ENCODE assay signal across 11 cellular contexts in the genomic region with DNA sequence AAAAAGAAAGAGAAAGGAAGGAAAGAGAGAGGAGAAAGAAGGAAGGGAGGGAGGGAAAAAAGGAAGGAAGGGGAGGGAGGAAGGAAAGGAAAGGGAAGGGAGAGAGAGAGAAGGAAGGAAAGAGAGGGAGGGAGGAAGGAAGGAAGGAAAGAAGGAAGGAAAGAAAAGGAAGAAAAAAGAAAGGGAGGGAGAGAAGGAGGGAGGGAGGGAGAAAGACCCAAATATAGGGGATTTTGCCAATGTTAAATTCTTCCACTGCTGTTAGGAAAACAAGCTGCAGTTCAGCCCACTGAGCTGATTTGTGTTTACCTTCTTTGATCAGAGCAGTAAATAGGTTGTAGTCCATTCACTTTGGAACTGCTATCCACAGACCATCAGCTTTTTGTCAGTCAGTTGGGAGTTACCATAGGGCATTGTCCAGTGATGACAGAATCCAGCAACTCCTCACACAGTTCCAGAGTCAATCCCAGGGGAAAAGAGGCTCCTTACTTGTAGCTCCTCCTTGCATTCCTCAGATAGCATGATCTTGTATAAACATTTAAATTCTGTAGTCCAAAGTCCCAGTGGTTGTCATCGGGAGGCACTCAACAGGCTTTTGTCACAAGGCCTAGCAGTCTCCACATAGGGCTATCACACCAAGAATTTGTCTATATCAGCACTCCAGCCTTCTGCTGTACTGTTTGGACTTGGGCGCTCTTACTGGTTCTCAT. TPM values are rescaled to one million over a fixed set of nuclear protein-coding genes. Genes with fewer than 3 reads are reported as not detected.
DNase-seq lines count a peak whose midpoint lies in the region; ATAC-seq and TF ChIP-seq lines count a peak whose summit lies in the region.
"Had no signal": no experiment of that assay in that cellular context is flagged by ENCODE, and none has a peak within 500 bp of the region (broad histone marks: within the 10 kb centered on the region; RNA-seq: fewer than 3 reads in every experiment).

No MANE protein-coding gene starts in this region.

- H3K27me3 ChIP-seq in right lobe of liver (no peaks in the 10 kb centered on the region), tibial artery (no peaks in the 10 kb centered on the region)

- 57% methylated on average over 2 of the region's 2 CpGs for WGBS in right lobe of liver (ENCODE audit: insufficient coverage, low coverage, low lambda C conversion rate, missing lambda C conversion rate)

- no peak for TF ChIP-seq POLR2A in right lobe of liver (IDR thresholded peaks at IDR 0.05)

- intact Hi-C loops in right lobe of liver (cut with DNase I) (no loop called here), tibial artery (cut with DNase I; ENCODE audit: low total_unique reads) (no loop called here)

- DNase-seq in HS-27A (ENCODE audit: low read depth) (peak; percentile 59), coronary artery (ENCODE audit: low spot score) (no peak), right lobe of liver (no peak), tibial artery (no peak), activated gamma-delta T cell (lab: John Stamatoyannopoulos, UW) (no peak)
- DNase-seq: GDM1 had no signal

- H3K27ac ChIP-seq in coronary artery (peak overlapping the region; percentile 26 to 70), right lobe of liver (peak overlapping the region in 1 of 3 donors; percentile 27), tibial artery (peak overlapping the region; percentile 57 to 65)

- TF ChIP-seq CTCF in coronary artery (IDR thresholded peaks at IDR 0.05) (no peak), right lobe of liver (IDR thresholded peaks at IDR 0.05) (no peak), tibial artery (IDR thresholded peaks at IDR 0.05) (no peak)

- H3K9me3 ChIP-seq in right lobe of liver (no peaks in the 10 kb centered on the region), tibial artery (no peaks in the 10 kb centered on the region)

- H3K4me3 ChIP-seq in coronary artery (no peak overlapping the region), right lobe of liver (no peak overlapping the region), tibial artery (no peak overlapping the region)

- H3K36me3 ChIP-seq in right lobe of liver (peaks cover 0 to 48% (median 11%) of the 10 kb centered on the region in 4 donors), tibial artery (peaks cover 51 to 76% (median 74%) of the 10 kb centered on the region in 3 donors)

- ATAC-seq in right lobe of liver (peak; percentile 53 to 91 (median 86)), HG02840 (IDR thresholded peaks at IDR 0.05; ENCODE audit: low FRiP score, unreplicated experiment) (no peak), GM19351 (IDR thresholded peaks at IDR 0.05; ENCODE audit: unreplicated experiment) (no peak)
- ATAC-seq: activated CD4-positive, CD25-positive, alpha-beta regulatory T cell treated with anti-CD3 and anti-CD28 coated beads, Interleukin-2, amount 50 U/mL, for 24 hours; esophagus mucosa; natural killer cell treated with Interleukin-12 subunit alpha and Interleukin-12 subunit beta and Interleukin-15 and Interleukin-18, amount 100 ng/mL, for 72 hours had no signal

- H3K4me1 ChIP-seq in right lobe of liver (peaks cover 0 to 10% (median 0%) of the 10 kb centered on the region in 4 donors), tibial artery (peaks cover 0 to 18% (median 10%) of the 10 kb centered on the region in 4 donors)

RNA-seq across cellular contexts. Expression of gene PPP1R8, which starts 13.5 kb away (rescaled TPM):
- 10 to 100 TPM; 12.4 to 18.6 (median 13.0) TPM for total RNA-seq in right lobe of liver

RNA-seq across cellular contexts. Expression of gene STX12, which starts 44.1 kb away (rescaled TPM):
- total RNA-seq in right lobe of liver: 10 to 100 TPM; 15.2 to 32.7 (median 19.5) TPM

RNA-seq across cellular contexts. Expression of gene THEMIS2, which starts 55.3 kb away (rescaled TPM):
- total RNA-seq in right lobe of liver: 10 to 100 TPM in 1 of 6 experiments, 1 to 10 TPM in 5; 3.3 to 14.3 (median 7.6) TPM

Comparison
In these comparisons a context has a peak if more than half of its experiments do, and no peak if none do; other contexts are left out.
1. ATAC-seq: peak in right lobe of liver (4 of 4); none in HG02840 (single experiment) and GM19351 (single experiment).